Comparison of ENCODE assay signal across 8 cellular contexts in genomic region chr9:96619109-96619435, GRCh38. TPM values are rescaled to one million over a fixed set of nuclear protein-coding genes. Genes with fewer than 3 reads are reported as not detected.
A peak's percentile ranks its signal among the peaks of the same experiment; 100 is the strongest.
DNase-seq lines count a peak whose midpoint lies in the region; TF ChIP-seq lines count a peak whose summit lies in the region.

No MANE protein-coding gene starts in this region.

- H3K27me3 ChIP-seq in BE2C = peaks cover 5% of the 10 kb centered on the region; the same call in 1 of the 2 replicates
- H3K27me3 ChIP-seq in neutrophil = peaks cover 94% of the 10 kb centered on the region

- H3K4me1 ChIP-seq in BE2C (peaks cover 3% of the 10 kb centered on the region), neutrophil (ENCODE audit: control insufficient read depth in 1 of 2, insufficient read depth in 1 of 2, low read depth in 1 of 2, low read length in 1 of 2) (peaks cover 0 to 10% of the 10 kb centered on the region in 2 experiments)

- H3K9me3 ChIP-seq in BE2C = no peaks in the 10 kb centered on the region
- no peaks in the 10 kb centered on the region for H3K9me3 ChIP-seq in neutrophil

- H3K27ac ChIP-seq in neutrophil = no peak overlapping the region

- TF ChIP-seq CTCF in BE2C (IDR thresholded peaks at IDR 0.05; ENCODE audit: low read depth, low read length) = no peak
- TF ChIP-seq CTCF in LNCaP clone FGC (IDR thresholded peaks at IDR 0.05; ENCODE audit: control insufficient read depth, extremely low read depth, insufficient read depth) = no peak
- TF ChIP-seq CTCF in epithelial cell of proximal tubule (conservative IDR thresholded peaks at IDR 0.05; ENCODE audit: low read depth, low read length) = no peak
- TF ChIP-seq CTCF in neutrophil (IDR thresholded peaks at IDR 0.05) = no peak

- DNase-seq in BE2C (no peak), LNCaP clone FGC (ENCODE audit: low read depth) (no peak), epithelial cell of proximal tubule (ENCODE audit: low read depth) (no peak), hepatic stellate cell (ENCODE audit: low spot score) (no peak), NCI-H524 treated with DMSO at 0.1 percent for 48 hours (lab: John Stamatoyannopoulos, UW) (no peak), cortex of kidney (lab: John Stamatoyannopoulos, UW) (no peak)
- no peak for DNase-seq in stimulated activated CD4-positive, alpha-beta T cell treated with anti-CD3 and anti-CD28 coated beads, Interleukin-2, amount 100 ng/mL, for 48 hours

- peak overlapping the region; percentile 63 for H3K4me3 ChIP-seq in BE2C (ENCODE audit: low read depth, low read length)
- H3K4me3 ChIP-seq in LNCaP clone FGC (ENCODE audit: low read depth, low read length) = peak overlapping the region; percentile 51
- peak overlapping the region; percentile 72 for H3K4me3 ChIP-seq in epithelial cell of proximal tubule (ENCODE audit: low read depth, low read length)
- peak overlapping the region; percentile 24 to 40 for H3K4me3 ChIP-seq in neutrophil (ENCODE audit: low read depth in 1 of 2, low read length in 1 of 2)

- H3K36me3 ChIP-seq in BE2C (no peaks in the 10 kb centered on the region), neutrophil (no peaks in the 10 kb centered on the region)

RNA-seq across cellular contexts. Expression of gene CDC14B, which starts 0.6 kb away (rescaled TPM):
- polyA plus RNA-seq in BE2C (2012; ENCODE audit: insufficient read depth, insufficient read length, low read depth) = 0.83 TPM
- total RNA-seq in epithelial cell of proximal tubule = 9.1 and 11.2 TPM in 2 replicates

RNA-seq across cellular contexts. Expression of gene PRXL2C, which starts 36.0 kb away (rescaled TPM):
- 2.5 TPM for polyA plus RNA-seq in BE2C (2012; ENCODE audit: insufficient read depth, insufficient read length, low read depth)
- 12.6 and 17.2 TPM in 2 replicates for total RNA-seq in epithelial cell of proximal tubule
